17 cellular contexts compared by ENCODE assay signal in genomic region chr7:70156052-70156451, GRCh38.
A peak's percentile ranks its signal among the peaks of the same experiment; 100 is the strongest.
DNase-seq lines count a peak whose midpoint lies in the region; ATAC-seq and TF ChIP-seq lines count a peak whose summit lies in the region.
"Had no signal": no experiment of that assay in that cellular context is flagged by ENCODE, and none has a peak within 500 bp of the region (broad histone marks: within the 10 kb centered on the region; RNA-seq: fewer than 3 reads in every experiment).

No MANE protein-coding gene starts in this region.

- H3K79me2 ChIP-seq in neural progenitor cell (ENCODE audit: low read depth) = no peaks in the 10 kb centered on the region

- intact Hi-C loops in Right ventricle myocardium inferior (cut with DNase I) (no loop called here), testis (cut with DNase I; ENCODE audit: low total_unique reads) (no loop called here)
- intact Hi-C loops in activated CD8-positive, alpha-beta T cell treated with anti-CD3 and anti-CD28 coated beads for 36 hours (cut with micrococcal nuclease) = no loop called here

- peaks cover 3% of the 10 kb centered on the region for H3K36me3 Mint-ChIP-seq in neural progenitor cell
- no peaks in the 10 kb centered on the region for H3K36me3 Mint-ChIP-seq in activated CD8-positive, alpha-beta T cell treated with anti-CD3 and anti-CD28 coated beads for 36 hours (ENCODE audit: low read depth)

- H3K4me2 ChIP-seq in neural progenitor cell = no peak overlapping the region
- H3K4me2 ChIP-seq: PC-9 had no signal

- H3K27me3 ChIP-seq in neural progenitor cell = no peaks in the 10 kb centered on the region
- no peaks in the 10 kb centered on the region for H3K27me3 ChIP-seq in testis

- POLR2A ChIA-PET in activated CD8-positive, alpha-beta T cell treated with anti-CD3 and anti-CD28 coated beads for 36 hours (lab: Charles Lee) = no interaction called here

- H3K4me3 Mint-ChIP-seq in neural progenitor cell = no peak overlapping the region
- H3K4me3 Mint-ChIP-seq in activated CD8-positive, alpha-beta T cell treated with anti-CD3 and anti-CD28 coated beads for 36 hours = no peak overlapping the region
- H3K4me3 Mint-ChIP-seq: T-helper 1 cell treated with Interleukin-12 subunit alpha and Interleukin-12 subunit beta and Interleukin-4 antibody, amounts not matched to agents 30 μg/mL and 1 μg/mL, for 36 hours had no signal

- H3F3A ChIP-seq in neural progenitor cell (ENCODE audit: low read depth) = peaks cover 8% of the 10 kb centered on the region

- CTCF ChIA-PET in activated CD8-positive, alpha-beta T cell treated with anti-CD3 and anti-CD28 coated beads for 36 hours (lab: Charles Lee) = no interaction called here

- TF ChIP-seq CTCF in neural progenitor cell (IDR thresholded peaks at IDR 0.05) (no peak), testis (IDR thresholded peaks at IDR 0.05) (no peak)
- TF ChIP-seq CTCF in activated CD8-positive, alpha-beta T cell treated with anti-CD3 and anti-CD28 coated beads for 36 hours (IDR thresholded peaks at IDR 0.05) = no peak

- peak overlapping the region; percentile 1 for H3K27ac Mint-ChIP-seq in neural progenitor cell
- H3K27ac Mint-ChIP-seq in activated CD8-positive, alpha-beta T cell treated with anti-CD3 and anti-CD28 coated beads for 36 hours = no peak overlapping the region
- H3K27ac Mint-ChIP-seq: T-helper 1 cell treated with Interleukin-12 subunit alpha and Interleukin-12 subunit beta and Interleukin-4 antibody, amounts not matched to agents 30 μg/mL and 1 μg/mL, for 36 hours had no signal

- 96 to 98% methylated on average over 2 of the region's 2 CpGs for WGBS in testis, 2 donors

- no peaks in the 10 kb centered on the region for H3K9me3 ChIP-seq in neural progenitor cell (ENCODE audit: low read depth)
- H3K9me3 ChIP-seq in testis = no peaks in the 10 kb centered on the region

- DNase-seq in H4 (ENCODE audit: low spot score) (peak; percentile 35), LHCN-M2 (ENCODE audit: low read depth) (peak; percentile 41), NCI-H524 treated with DMSO at 0.1 percent for 48 hours (lab: John Stamatoyannopoulos, UW) (peak; percentile 45), neural progenitor cell (ENCODE audit: low spot score) (no peak), Right ventricle myocardium inferior (ENCODE audit: missing footprints) (no peak), testis (no peak)
- DNase-seq in activated CD8-positive, alpha-beta T cell treated with anti-CD3 and anti-CD28 coated beads for 36 hours = no peak
- DNase-seq: COR-L47, HCEC 1CT, NCI-H1092, NCI-H2227 treated with DMSO at 0.1 percent for 48 hours, NCI-H748 treated with DMSO at 0.1 percent for 48 hours, PC-9 had no signal

- no peak overlapping the region for H2AFZ ChIP-seq in neural progenitor cell (replicated peaks)
- H2AFZ ChIP-seq: PC-9 had no signal

- ATAC-seq in Right ventricle myocardium inferior (no peak), HG02571 (IDR thresholded peaks at IDR 0.05; ENCODE audit: unreplicated experiment) (no peak)
- no peak for ATAC-seq in activated CD8-positive, alpha-beta T cell treated with anti-CD3 and anti-CD28 coated beads for 36 hours
- ATAC-seq: K562, SK-N-SH treated with all-trans-retinoic acid at 6 μM for 48 hours had no signal

- peaks cover 12% of the 10 kb centered on the region for H3K4me1 Mint-ChIP-seq in neural progenitor cell
- H3K4me1 Mint-ChIP-seq in activated CD8-positive, alpha-beta T cell treated with anti-CD3 and anti-CD28 coated beads for 36 hours (ENCODE audit: low read depth) = no peaks in the 10 kb centered on the region

- no peak overlapping the region for H3K9ac ChIP-seq in neural progenitor cell

- H3K4me1 ChIP-seq in neural progenitor cell (peaks cover 8% of the 10 kb centered on the region), testis (no peaks in the 10 kb centered on the region)

- H3K27ac ChIP-seq in neural progenitor cell (no peak overlapping the region), testis (no peak overlapping the region)
- H3K27ac ChIP-seq: PC-9 had no signal

- H3K36me3 ChIP-seq in neural progenitor cell (no peaks in the 10 kb centered on the region), testis (ENCODE audit: low read depth, missing control alignments) (no peaks in the 10 kb centered on the region)

- no peaks in the 10 kb centered on the region for H4K20me1 ChIP-seq in neural progenitor cell (ENCODE audit: low read depth)

- H3K27me3 Mint-ChIP-seq in neural progenitor cell (ENCODE audit: insufficient read depth, low read depth) = peaks cover 4% of the 10 kb centered on the region
- no peaks in the 10 kb centered on the region for H3K27me3 Mint-ChIP-seq in activated CD8-positive, alpha-beta T cell treated with anti-CD3 and anti-CD28 coated beads for 36 hours

- H3K9me3 Mint-ChIP-seq in neural progenitor cell = peaks cover 9% of the 10 kb centered on the region
- peaks cover 6% of the 10 kb centered on the region for H3K9me3 Mint-ChIP-seq in activated CD8-positive, alpha-beta T cell treated with anti-CD3 and anti-CD28 coated beads for 36 hours

- TF ChIP-seq POLR2A in testis (IDR thresholded peaks at IDR 0.05) = no peak

- no peak overlapping the region for H3K4me3 ChIP-seq in neural progenitor cell
- H3K4me3 ChIP-seq in testis = no peak overlapping the region
- H3K4me3 ChIP-seq: K562, PC-9 had no signal

Comparison
In these comparisons a context has a peak if more than half of its experiments do, and no peak if none do; other contexts are left out.
1. DNase-seq: peak in H4 (single experiment), LHCN-M2 (single experiment) and NCI-H524 treated with DMSO at 0.1 percent for 48 hours (single experiment); none in neural progenitor cell (single experiment), Right ventricle myocardium inferior (single experiment), activated CD8-positive, alpha-beta T cell treated with anti-CD3 and anti-CD28 coated beads for 36 hours (single experiment) and testis (single experiment).